In genomic region chr22:39204216-39204615, GRCh38 we compare ENCODE assay signal across 1 cellular context.
TF ChIP-seq lines count a peak whose summit lies in the region.

No MANE protein-coding gene starts in this region.

TF ChIP-seq in H1, 55 proteins besides CTCF, POLR2A, EP300 and RAD21:
- no peak for TF ChIP-seq TAF1 (IDR thresholded peaks at IDR 0.05; ENCODE audit: low read depth, low read length)
- TF ChIP-seq KDM1A (IDR thresholded peaks at IDR 0.05; ENCODE audit: borderline replicate concordance, low read length): no peak
- no peak for TF ChIP-seq POU5F1 (IDR thresholded peaks at IDR 0.05; ENCODE audit: low read depth, low read length)
- TF ChIP-seq ASH2L (IDR thresholded peaks at IDR 0.05; ENCODE audit: low read length): no peak
- no peak for TF ChIP-seq ATF2 (IDR thresholded peaks at IDR 0.05; ENCODE audit: low read length)
- no peak for TF ChIP-seq E2F6 (IDR thresholded peaks at IDR 0.05)
- no peak for TF ChIP-seq JUN (IDR thresholded peaks at IDR 0.05; ENCODE audit: low read depth, low read length)
- no peak for TF ChIP-seq MAX (IDR thresholded peaks at IDR 0.05)
- TF ChIP-seq RBBP5 (IDR thresholded peaks at IDR 0.05; ENCODE audit: borderline replicate concordance, low read depth, low read length): no peak
- TF ChIP-seq KDM5A (IDR thresholded peaks at IDR 0.05; ENCODE audit: low read length): no peak
